2 cellular contexts compared by ENCODE assay signal in genomic region chr2:26702025-26702424, GRCh38.
A peak's percentile ranks its signal among the peaks of the same experiment; 100 is the strongest.
TF ChIP-seq lines count a peak whose summit lies in the region.

No MANE protein-coding gene starts in this region.

TF ChIP-seq in IMR-90, 13 proteins besides CTCF, POLR2A, EP300 and RAD21:
- TF ChIP-seq RCOR1 (IDR thresholded peaks at IDR 0.05; ENCODE audit: insufficient replicate concordance, low read length): no peak
- TF ChIP-seq NFE2L2 (IDR thresholded peaks at IDR 0.05; ENCODE audit: low read depth, low read length): no peak
- TF ChIP-seq MXI1 (IDR thresholded peaks at IDR 0.05; ENCODE audit: borderline replicate concordance, low read depth, low read length): no peak
- TF ChIP-seq SMC3 (IDR thresholded peaks at IDR 0.05; ENCODE audit: low read depth, low read length): no peak
- TF ChIP-seq CEBPB (IDR thresholded peaks at IDR 0.05; ENCODE audit: low read depth, low read length): no peak
- TF ChIP-seq CHD1 (IDR thresholded peaks at IDR 0.05; ENCODE audit: low read depth, low read length): no peak
- TF ChIP-seq BHLHE40 (IDR thresholded peaks at IDR 0.05; ENCODE audit: low read depth, low read length): no peak
- TF ChIP-seq RFX5 (IDR thresholded peaks at IDR 0.05; ENCODE audit: low read depth, low read length): no peak
- TF ChIP-seq USF2 (IDR thresholded peaks at IDR 0.05; ENCODE audit: low read depth, low read length): no peak
- no peak for TF ChIP-seq MAFK (IDR thresholded peaks at IDR 0.05; ENCODE audit: low read depth, low read length)
- TF ChIP-seq ELK1 (IDR thresholded peaks at IDR 0.05; ENCODE audit: borderline replicate concordance, low read depth, low read length): no peak
- TF ChIP-seq MAZ (IDR thresholded peaks at IDR 0.05; ENCODE audit: borderline replicate concordance, low read depth, low read length): no peak
- no peak for TF ChIP-seq FOS (IDR thresholded peaks at IDR 0.05; ENCODE audit: low read depth, low read length)

TF ChIP-seq in K562, 482 proteins besides CTCF, POLR2A, EP300 and RAD21 (continues in another document):
- no peak for TF ChIP-seq KLF16 (IDR thresholded peaks at IDR 0.05)
- 0 out of 2 replicates have a peak, but pooled peaks have one; percentile 23 for TF ChIP-seq ATF4 (CRISPR knock-in tag; IDR thresholded peaks at IDR 0.05)
- no peak for TF ChIP-seq NR2C2 (CRISPR knock-in tag; IDR thresholded peaks at IDR 0.05)
- peak; percentile 58; the same call in 1 of the 2 replicates for TF ChIP-seq NR2C2 (tag; IDR thresholded peaks at IDR 0.05)
- 0 out of 2 replicates have a peak, but pooled peaks have one; percentile 17 for TF ChIP-seq VEZF1 (CRISPR knock-in tag; IDR thresholded peaks at IDR 0.05)
- no peak for TF ChIP-seq FOXO4 (CRISPR knock-in tag; IDR thresholded peaks at IDR 0.05)
- TF ChIP-seq E2F5 (CRISPR knock-in tag; IDR thresholded peaks at IDR 0.05): no peak
- no peak for TF ChIP-seq BCOR (IDR thresholded peaks at IDR 0.05)
- TF ChIP-seq THRB (CRISPR knock-in tag; conservative IDR thresholded peaks at IDR 0.05): no peak
- TF ChIP-seq ZBTB33 (CRISPR knock-in tag; IDR thresholded peaks at IDR 0.05): no peak
- no peak for TF ChIP-seq DPF2 (IDR thresholded peaks at IDR 0.05)
- TF ChIP-seq HEY1 (CRISPR knock-in tag; IDR thresholded peaks at IDR 0.05; ENCODE audit: borderline replicate concordance): 0 out of 2 replicates have a peak, but pooled peaks have one; percentile 63
- TF ChIP-seq NCOA6 (IDR thresholded peaks at IDR 0.05): no peak
- no peak for TF ChIP-seq ARID3B (CRISPR knock-in tag; IDR thresholded peaks at IDR 0.05; ENCODE audit: borderline replicate concordance)
- TF ChIP-seq BRCA1 (IDR thresholded peaks at IDR 0.05): no peak
- TF ChIP-seq BRCA1 (CRISPR knock-in tag; IDR thresholded peaks at IDR 0.05): no peak
- TF ChIP-seq ELF1 (tag; IDR thresholded peaks at IDR 0.05): peak; percentile 48; the same call in 1 of the 2 replicates
- TF ChIP-seq PRDM10 (IDR thresholded peaks at IDR 0.05; ENCODE audit: partially characterized antibody): no peak
- TF ChIP-seq ZNF668 (CRISPR knock-in tag; IDR thresholded peaks at IDR 0.05): no peak
- no peak for TF ChIP-seq FOXJ3 (CRISPR knock-in tag; IDR thresholded peaks at IDR 0.05)
- TF ChIP-seq PCBP2 (IDR thresholded peaks at IDR 0.05; ENCODE audit: low read depth, low read length, poor library complexity, severe bottlenecking): no peak
- TF ChIP-seq CXXC5 (CRISPR knock-in tag; IDR thresholded peaks at IDR 0.05): no peak
- peak; percentile 47; the same call in 1 of the 2 replicates for TF ChIP-seq GATA2 (CRISPR knock-in tag; IDR thresholded peaks at IDR 0.05)
- no peak for TF ChIP-seq TARDBP (IDR thresholded peaks at IDR 0.05)
